In genomic region chr20:35617397-35618031, GRCh38 we compare ENCODE assay signal across 1 cellular context.
TF ChIP-seq lines count a peak whose summit lies in the region.

No MANE protein-coding gene starts in this region.

TF ChIP-seq in K562, 482 proteins besides CTCF, POLR2A, EP300 and RAD21 (continued from another document):
- TF ChIP-seq MAZ (CRISPR knock-in tag; conservative IDR thresholded peaks at IDR 0.05 in 1 of 2, IDR thresholded peaks at IDR 0.05 in 1 of 2) (0 out of 4 replicates have a peak, but pooled peaks of 1 of the 2 experiments have one; percentile 14), KAT2B (IDR thresholded peaks at IDR 0.05; ENCODE audit: low read depth, low read length) (no peak), HNRNPUL1 (IDR thresholded peaks at IDR 0.05; ENCODE audit: low read length) (no peak), E2F5 (CRISPR knock-in tag; IDR thresholded peaks at IDR 0.05) (no peak), GTF2A2 (tag; IDR thresholded peaks at IDR 0.05) (no peak), ETV1 (tag; conservative IDR thresholded peaks at IDR 0.05; ENCODE audit: low read depth) (peak; percentile 52; the same call in 1 of the 2 replicates), ETV5 (CRISPR knock-in tag; IDR thresholded peaks at IDR 0.05; ENCODE audit: low read depth) (no peak)
